In the genomic region with DNA sequence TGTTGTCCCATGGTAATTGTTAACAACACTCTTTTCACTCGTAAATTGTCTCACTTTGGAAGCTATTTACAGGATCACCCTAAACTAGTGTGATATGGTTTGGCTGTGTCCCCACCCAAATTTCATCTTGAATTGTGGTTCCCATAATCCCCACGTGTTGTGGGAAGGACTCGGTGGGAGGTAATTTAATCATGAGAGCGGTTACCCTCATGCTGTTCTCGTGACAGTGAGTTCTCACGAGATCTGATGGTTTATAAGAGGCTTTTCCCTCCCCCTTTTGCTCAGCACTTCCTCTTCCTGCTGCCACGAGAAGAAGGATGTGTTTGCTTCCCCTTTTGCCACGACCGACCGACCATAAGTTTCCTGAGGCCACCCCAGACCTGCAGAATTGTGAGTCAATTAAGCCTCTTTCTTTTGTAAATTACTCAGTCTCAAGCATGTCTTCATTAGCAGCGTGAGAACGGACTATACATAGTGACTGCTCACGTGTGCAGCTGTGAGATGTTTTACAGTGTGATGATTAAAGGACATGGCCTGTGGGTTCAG, we compare ENCODE assay signal across 1 cellular context.
A peak's percentile ranks its signal among the peaks of the same experiment; 100 is the strongest.
TF ChIP-seq lines count a peak whose summit lies in the region.

No MANE protein-coding gene starts in this region.

TF ChIP-seq in K562, 482 proteins besides CTCF, POLR2A, EP300 and RAD21 (continued from another document and continues in another):
- TF ChIP-seq, protein P1, sequence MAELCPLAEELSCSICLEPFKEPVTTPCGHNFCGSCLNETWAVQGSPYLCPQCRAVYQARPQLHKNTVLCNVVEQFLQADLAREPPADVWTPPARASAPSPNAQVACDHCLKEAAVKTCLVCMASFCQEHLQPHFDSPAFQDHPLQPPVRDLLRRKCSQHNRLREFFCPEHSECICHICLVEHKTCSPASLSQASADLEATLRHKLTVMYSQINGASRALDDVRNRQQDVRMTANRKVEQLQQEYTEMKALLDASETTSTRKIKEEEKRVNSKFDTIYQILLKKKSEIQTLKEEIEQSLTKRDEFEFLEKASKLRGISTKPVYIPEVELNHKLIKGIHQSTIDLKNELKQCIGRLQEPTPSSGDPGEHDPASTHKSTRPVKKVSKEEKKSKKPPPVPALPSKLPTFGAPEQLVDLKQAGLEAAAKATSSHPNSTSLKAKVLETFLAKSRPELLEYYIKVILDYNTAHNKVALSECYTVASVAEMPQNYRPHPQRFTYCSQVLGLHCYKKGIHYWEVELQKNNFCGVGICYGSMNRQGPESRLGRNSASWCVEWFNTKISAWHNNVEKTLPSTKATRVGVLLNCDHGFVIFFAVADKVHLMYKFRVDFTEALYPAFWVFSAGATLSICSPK (IDR thresholded peaks at IDR 0.05; ENCODE audit: borderline replicate concordance), result no peak
- TF ChIP-seq ZNF57 (CRISPR knock-in tag; IDR thresholded peaks at IDR 0.05), result no peak
- peak; percentile 88 for TF ChIP-seq GABPA (tag; conservative IDR thresholded peaks at IDR 0.05; ENCODE audit: low read depth)
- TF ChIP-seq RFX1 (IDR thresholded peaks at IDR 0.05), result no peak
- peak; percentile 40 for TF ChIP-seq RBM25 (IDR thresholded peaks at IDR 0.05; ENCODE audit: low read depth, low read length, severe bottlenecking)
- peak; percentile 89 for TF ChIP-seq MGA (IDR thresholded peaks at IDR 0.05)
- no peak for TF ChIP-seq XRCC3 (IDR thresholded peaks at IDR 0.05)
- TF ChIP-seq PBX2 (CRISPR knock-in tag; IDR thresholded peaks at IDR 0.05; ENCODE audit: low read depth), result no peak
- peak; percentile 74 for TF ChIP-seq PBX2 (tag; conservative IDR thresholded peaks at IDR 0.05; ENCODE audit: low read depth)
- TF ChIP-seq ZEB2 (IDR thresholded peaks at IDR 0.05), result no peak
- no peak for TF ChIP-seq SREBF2 (CRISPR knock-in tag; IDR thresholded peaks at IDR 0.05)
- no peak for TF ChIP-seq ZNF583 (CRISPR knock-in tag; IDR thresholded peaks at IDR 0.05)
- TF ChIP-seq SMAD1 (IDR thresholded peaks at IDR 0.05; ENCODE audit: low read depth, low read length, partially characterized antibody), result peak; percentile 50
- TF ChIP-seq POLR2B (IDR thresholded peaks at IDR 0.05; ENCODE audit: low read depth, partially characterized antibody), result peak; percentile 62
- TF ChIP-seq TCF7 (IDR thresholded peaks at IDR 0.05; ENCODE audit: borderline replicate concordance), result no peak
- TF ChIP-seq ZNF407 (IDR thresholded peaks at IDR 0.05; ENCODE audit: low read depth), result no peak
- no peak for TF ChIP-seq PTTG1 (tag; IDR thresholded peaks at IDR 0.05; ENCODE audit: low read depth)
- peak; percentile 51; the same call in 1 of the 2 replicates for TF ChIP-seq NKRF (IDR thresholded peaks at IDR 0.05; ENCODE audit: borderline replicate concordance)
- TF ChIP-seq XRCC5 (IDR thresholded peaks at IDR 0.05; ENCODE audit: low read depth, low read length), result no peak
- no peak for TF ChIP-seq NR4A1 (CRISPR knock-in tag; IDR thresholded peaks at IDR 0.05)
- TF ChIP-seq NR4A1 (tag; IDR thresholded peaks at IDR 0.05), result 0 out of 2 replicates have a peak, but pooled peaks have one; percentile 21
- 0 out of 4 replicates have a peak, but pooled peaks of 1 of the 2 experiments have one; percentile 36 for TF ChIP-seq HDAC1 (IDR thresholded peaks at IDR 0.05)
- no peak for TF ChIP-seq MECOM (CRISPR knock-in tag; IDR thresholded peaks at IDR 0.05)
- TF ChIP-seq ARID1B (IDR thresholded peaks at IDR 0.05), result peak; percentile 42; the same call in 1 of the 2 replicates
- TF ChIP-seq GTF2A2 (tag; IDR thresholded peaks at IDR 0.05), result no peak
